8 cellular contexts compared by ENCODE assay signal in the genomic region with DNA sequence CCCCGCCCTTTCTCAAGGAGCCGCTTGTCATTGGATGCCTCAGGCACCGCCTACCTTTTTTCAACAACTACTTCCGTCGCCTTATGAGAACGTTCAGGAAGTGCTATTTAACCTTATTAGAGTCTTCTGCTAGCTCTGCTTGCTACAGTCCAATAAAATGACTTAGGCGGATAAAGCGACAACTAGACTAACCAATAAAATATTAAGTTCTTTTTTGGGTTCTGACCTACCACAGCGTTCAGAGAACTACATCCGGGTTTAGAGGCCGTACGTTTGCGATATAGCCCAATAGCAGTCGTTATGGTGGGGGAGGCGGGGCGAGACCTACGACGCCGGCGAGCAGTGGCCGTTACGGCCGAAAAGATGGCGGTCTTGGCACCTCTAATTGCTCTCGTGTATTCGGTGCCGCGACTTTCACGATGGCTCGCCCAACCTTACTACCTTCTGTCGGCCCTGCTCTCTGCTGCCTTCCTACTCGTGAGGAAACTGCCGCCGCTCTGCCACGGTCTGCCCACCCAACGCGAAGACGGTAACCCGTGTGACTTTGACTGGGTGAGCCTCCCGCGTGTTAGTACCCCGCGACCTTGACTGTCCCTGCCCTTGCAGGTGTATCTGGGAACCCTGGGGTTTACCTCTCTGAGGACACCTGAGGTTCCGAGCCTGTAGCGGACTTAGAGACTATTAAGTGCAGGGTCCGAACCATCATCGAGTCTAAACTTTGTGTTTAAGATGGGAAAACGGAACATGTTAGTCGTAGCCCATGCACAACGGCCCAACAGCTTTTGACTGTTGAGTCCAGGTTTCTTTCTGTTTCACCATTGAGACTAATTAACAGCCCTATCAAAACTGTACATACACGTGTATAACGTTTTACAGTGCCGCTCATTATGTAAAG. TPM values are rescaled to one million over a fixed set of nuclear protein-coding genes. Genes with fewer than 3 reads are reported as not detected.
DNase-seq lines count a peak whose midpoint lies in the region; ATAC-seq, FAIRE-seq and TF ChIP-seq lines count a peak whose summit lies in the region.

A gene with protein sequence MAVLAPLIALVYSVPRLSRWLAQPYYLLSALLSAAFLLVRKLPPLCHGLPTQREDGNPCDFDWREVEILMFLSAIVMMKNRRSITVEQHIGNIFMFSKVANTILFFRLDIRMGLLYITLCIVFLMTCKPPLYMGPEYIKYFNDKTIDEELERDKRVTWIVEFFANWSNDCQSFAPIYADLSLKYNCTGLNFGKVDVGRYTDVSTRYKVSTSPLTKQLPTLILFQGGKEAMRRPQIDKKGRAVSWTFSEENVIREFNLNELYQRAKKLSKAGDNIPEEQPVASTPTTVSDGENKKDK (plus strand): TSS at position 338 of the 895 bp plus-strand sequence. CDS start 26 bp downstream, at position 364.

- H3K9me3 ChIP-seq in trophoblast cell (ENCODE audit: insufficient read depth, low read depth, low read length) (peaks cover 2% of the 10 kb centered on the region), transverse colon (no peaks in the 10 kb centered on the region)

- in situ Hi-C loops in transverse colon (cut with MboI; ENCODE audit: low pct_ligation_motif_present in 1 of 4, low pct_unique_long_range_greater_than_20kb in 1 of 4, low sequenced_read_pairs in 3 of 4): no loop called here

- no peak within 1 kb of the TSS for H3K23ac ChIP-seq in trophoblast cell (ENCODE audit: low read length)

- H3K27ac Mint-ChIP-seq in T-cell: peak within 1 kb of the TSS; percentile 89 to 90

- H3K9ac ChIP-seq in trophoblast cell (ENCODE audit: low read length): peak within 1 kb of the TSS; percentile 99

- peak within 1 kb of the TSS; percentile 100 for H4K8ac ChIP-seq in trophoblast cell (ENCODE audit: low read depth, low read length)

- H3K4me1 Mint-ChIP-seq in T-cell: peaks cover 47 to 50% (median 49%) of the 10 kb centered on the region in 3 donors

- intact Hi-C loops in cardiac septum (cut with DNase I) (loop anchor here (2.0 to 5.0 kb wide), 2 partner anchors 28 to 45 kb away; partner anchors contain the start of genes SELENOH and ZDHHC5), transverse colon (cut with DNase I; ENCODE audit: low total_unique reads) (no loop called here)

- H2BK120ac ChIP-seq in trophoblast cell (ENCODE audit: insufficient read depth, low read length, poor library complexity): peak within 1 kb of the TSS; percentile 96

- H4K12ac ChIP-seq in trophoblast cell (ENCODE audit: low read depth, low read length): peak within 1 kb of the TSS; percentile 100

- H3K36me3 ChIP-seq in trophoblast cell (ENCODE audit: control insufficient read depth in 1 of 2, insufficient read depth in 2 of 2, low read length in 2 of 2) (peaks cover 0 to 2% of the 10 kb centered on the region in 2 experiments), transverse colon (no peaks in the 10 kb centered on the region)

- peak within 1 kb of the TSS; percentile 95 for H3K18ac ChIP-seq in trophoblast cell (ENCODE audit: low read length)

- H3K27ac ChIP-seq in adipose tissue (ENCODE audit: low read depth, low read length): peak within 1 kb of the TSS; percentile 51
- peak within 1 kb of the TSS; percentile 86 for H3K27ac ChIP-seq in trophoblast cell (ENCODE audit: low read depth, low read length)
- H3K27ac ChIP-seq in transverse colon: peak within 1 kb of the TSS; percentile 89 to 97 (median 94)

- H3K4me2 ChIP-seq in trophoblast cell (ENCODE audit: low read length): peak within 1 kb of the TSS; percentile 86

- peak within 1 kb of the TSS; percentile 98 for H2AK5ac ChIP-seq in trophoblast cell (ENCODE audit: low read length)

- peaks cover 11% of the 10 kb centered on the region for H3K36me3 Mint-ChIP-seq in T-cell

- no peaks in the 10 kb centered on the region for H3K9me3 Mint-ChIP-seq in T-cell

- peak within 1 kb of the TSS; percentile 96 for H2AFZ ChIP-seq in trophoblast cell (ENCODE audit: insufficient read depth, low read length, poor library complexity)

- H3K4me3 Mint-ChIP-seq in T-cell: peak within 1 kb of the TSS; percentile 89 to 97 (median 95)

- peak within 1 kb of the TSS; percentile 98 for H4K91ac ChIP-seq in trophoblast cell (ENCODE audit: low read depth, low read length)

- no peak within 1 kb of the TSS for H2BK12ac ChIP-seq in trophoblast cell (ENCODE audit: low read length)

- DNase-seq in GM12891 (ENCODE audit: insufficient read length, low spot score): peak; percentile 71
- peak; percentile 100 for DNase-seq in NCI-H1436 treated with DMSO at 0.1 percent for 48 hours (lab: John Stamatoyannopoulos, UW)
- DNase-seq in T-cell: peak; percentile 70 to 93 (median 88)
- peak; percentile 95 for DNase-seq in cardiac septum (ENCODE audit: low spot score)
- DNase-seq in trophoblast cell: peak; percentile 96 to 99
- peak; percentile 94 for DNase-seq in transverse colon

- no peak for TF ChIP-seq CTCF in transverse colon (IDR thresholded peaks at IDR 0.05)

- H3K79me1 ChIP-seq in trophoblast cell (ENCODE audit: low read length): peaks cover 7% of the 10 kb centered on the region

- no peaks in the 10 kb centered on the region for H3K27me3 Mint-ChIP-seq in T-cell

- peak; percentile 97 for FAIRE-seq in GM12891 (lab: Jason Lieb, UNC)

- TF ChIP-seq EP300 in transverse colon (IDR thresholded peaks at IDR 0.05; ENCODE audit: low read depth): no peak

- TF ChIP-seq POLR2A in GM12891 (IDR thresholded peaks at IDR 0.05; ENCODE audit: low read depth, low read length): peak; percentile 70; the same call in 1 of the 2 replicates
- TF ChIP-seq POLR2A in transverse colon (IDR thresholded peaks at IDR 0.05): peak; percentile 69

- H3K4me1 ChIP-seq in trophoblast cell (ENCODE audit: control insufficient read depth in 1 of 2, insufficient read depth in 2 of 2, low read length in 2 of 2) (peaks cover 0 to 8% of the 10 kb centered on the region in 2 experiments), transverse colon (peaks cover 22 to 39% (median 29%) of the 10 kb centered on the region in 4 donors)

- H3K27me3 ChIP-seq in trophoblast cell (ENCODE audit: insufficient read depth, low read length) (no peaks in the 10 kb centered on the region), transverse colon (no peaks in the 10 kb centered on the region)

- H3K4ac ChIP-seq in trophoblast cell (ENCODE audit: low read depth, low read length): peak within 1 kb of the TSS; percentile 76

- H3K4me3 ChIP-seq in trophoblast cell (ENCODE audit: low read depth, low read length): peak within 1 kb of the TSS; percentile 100
- H3K4me3 ChIP-seq in transverse colon: peak within 1 kb of the TSS; percentile 82 to 97 (median 90)

- peaks cover 11% of the 10 kb centered on the region for H3K79me2 ChIP-seq in trophoblast cell (ENCODE audit: control insufficient read depth, insufficient read depth, low read length, poor library complexity)

- POLR2A ChIA-PET in T-cell (lab: Charles Lee): interaction anchor here (0.6 to 1.0 kb wide), 8 partner anchors 11 to 808 kb away, joined by 3 to 9 read pairs (median 4); partner anchors contain the start of gene SELENOH (in 1 of the 2)

- ATAC-seq in HG02840 (IDR thresholded peaks at IDR 0.05; ENCODE audit: low FRiP score, unreplicated experiment) (peak; percentile 96), T-cell (replicated peaks in 1 of 4) (peak; percentile 91 to 92 (median 91))

- peak within 1 kb of the TSS; percentile 83 for H2BK5ac ChIP-seq in trophoblast cell (ENCODE audit: low read depth, low read length, poor library complexity)

- CTCF ChIA-PET in T-cell (lab: Charles Lee): interaction anchor here in 1 of 2 donors (0.6 to 2.9 kb wide), 10 partner anchors 32 to 1919 kb away, joined by 4 to 29 read pairs (median 4); partner anchors contain the start of gene OSBP

- 0 to 1% (median 0%) methylated on average over 53 of the region's 53 CpGs for WGBS in adipose tissue, 3 donors
- WGBS in trophoblast cell (ENCODE audit: extremely low coverage, insufficient coverage, insufficient read length): no CpG with 5 or more reads among the region's 53 CpGs
- 0 to 1% methylated on average over 11 to 53 of the region's 53 CpGs for WGBS in transverse colon (ENCODE audit: low coverage in 1 of 2), 2 donors

- peak within 1 kb of the TSS; percentile 98 for H3K14ac ChIP-seq in trophoblast cell (ENCODE audit: low read length)

TF ChIP-seq in GM12891, 5 proteins besides CTCF, POLR2A, EP300 and RAD21:
- TF ChIP-seq POU2F2 (IDR thresholded peaks at IDR 0.05; ENCODE audit: low read depth, low read length) (no peak), POLR2AphosphoS5 (IDR thresholded peaks at IDR 0.05; ENCODE audit: low read depth, low read length) (peak; percentile 75), TAF1 (IDR thresholded peaks at IDR 0.05; ENCODE audit: low read depth, low read length) (peak; percentile 72)

RNA-seq across cellular contexts. Expression of the gene that starts here (rescaled TPM):
- 50.1 TPM for polyA plus RNA-seq in GM12891 (2012; ENCODE audit: low read depth, missing spikeins)
- total RNA-seq in T-cell (10 to 100 TPM; 34.5 to 55.9 (median 51.2) TPM), cardiac septum (56.7 TPM), transverse colon (10 to 100 TPM; 12.3 to 86.7 (median 49.0) TPM)
- polyA plus RNA-seq in adipose tissue: 10 to 100 TPM; 43.1 to 82.9 (median 45.8) TPM
- 76.1 and 78.5 TPM in 2 replicates for polyA plus RNA-seq in trophoblast cell (2013)

Comparison
In these comparisons a context has a peak if more than half of its experiments do, and no peak if none do; other contexts are left out.
1. Peak in every context shown above with its lines: DNase-seq, ATAC-seq, H3K4me3 ChIP-seq and H3K27ac ChIP-seq.